Comparison of ENCODE assay signal across 11 cellular contexts in genomic region chr10:86410542-86411124, GRCh38. TPM values are rescaled to one million over a fixed set of nuclear protein-coding genes. Genes with fewer than 3 reads are reported as not detected.
DNase-seq lines count a peak whose midpoint lies in the region; ATAC-seq and TF ChIP-seq lines count a peak whose summit lies in the region.
"Had no signal": no experiment of that assay in that cellular context is flagged by ENCODE, and none has a peak within 500 bp of the region (broad histone marks: within the 10 kb centered on the region; RNA-seq: fewer than 3 reads in every experiment).

No MANE protein-coding gene starts in this region.

- intact Hi-C loops in left ventricle myocardium inferior (cut with micrococcal nuclease): no loop called here
- intact Hi-C loops in vagina (cut with DNase I): no loop called here

- DNase-seq in left ventricle myocardium inferior: no peak
- DNase-seq in right atrium auricular region (ENCODE audit: low spot score): no peak
- peak; percentile 64 for DNase-seq in adipocyte (ENCODE audit: low read depth)
- DNase-seq in kidney epithelial cell (ENCODE audit: low read depth): peak; percentile 56
- DNase-seq in vagina (ENCODE audit: extremely low spot score in 2 of 2): no peak
- DNase-seq in amygdala (lab: John Stamatoyannopoulos, UW): no peak
- DNase-seq in NCI-H1105 (lab: John Stamatoyannopoulos, UW): no peak
- no peak for DNase-seq in stimulated activated naive CD8-positive, alpha-beta T cell treated with anti-CD3 and anti-CD28 coated beads, Interleukin-15, Interleukin-2, amounts not matched to agents 100 U/mL and 50 U/mL, for 24 hours
- DNase-seq: activated CD4-positive, alpha-beta T cell treated with anti-CD3 and anti-CD28 coated beads, Interleukin-2, amount 50 U/mL, for 1 hour; NCI-H510A treated with DMSO at 0.1 percent for 48 hours had no signal

- H3K4me3 ChIP-seq in left ventricle myocardium inferior: no peak overlapping the region
- no peak overlapping the region for H3K4me3 ChIP-seq in right atrium auricular region
- H3K4me3 ChIP-seq in adipocyte (ENCODE audit: low read length): peak overlapping the region; percentile 26
- no peak overlapping the region for H3K4me3 ChIP-seq in kidney epithelial cell (ENCODE audit: low read depth, low read length)
- no peak overlapping the region for H3K4me3 ChIP-seq in vagina
- H3K4me3 ChIP-seq: prostate gland had no signal

- H3K27me3 ChIP-seq in left ventricle myocardium inferior (ENCODE audit: low read depth): peaks cover 2% of the 10 kb centered on the region
- no peaks in the 10 kb centered on the region for H3K27me3 ChIP-seq in right atrium auricular region
- H3K27me3 ChIP-seq in adipocyte (replicated peaks; ENCODE audit: control insufficient read depth, insufficient read depth, low read length): no peaks in the 10 kb centered on the region
- H3K27me3 ChIP-seq in kidney epithelial cell (ENCODE audit: control insufficient read depth, insufficient read depth, low read length): no peaks in the 10 kb centered on the region
- H3K27me3 ChIP-seq in vagina: no peaks in the 10 kb centered on the region

- H3K9ac ChIP-seq in adipocyte (ENCODE audit: low read length): peak overlapping the region; percentile 23

- no peak for TF ChIP-seq CTCF in left ventricle myocardium inferior (IDR thresholded peaks at IDR 0.05; ENCODE audit: borderline replicate concordance)
- no peak for TF ChIP-seq CTCF in right atrium auricular region (IDR thresholded peaks at IDR 0.05)
- no peak for TF ChIP-seq CTCF in kidney epithelial cell (IDR thresholded peaks at IDR 0.05; ENCODE audit: insufficient read depth, low read length, poor library complexity, severe bottlenecking)
- no peak for TF ChIP-seq CTCF in vagina (IDR thresholded peaks at IDR 0.05)

- ATAC-seq in stimulated activated naive CD8-positive, alpha-beta T cell treated with anti-CD3 and anti-CD28 coated beads, Interleukin-15, Interleukin-2, amounts not matched to agents 100 U/mL and 50 U/mL, for 24 hours: no peak

- H3K9me3 ChIP-seq in left ventricle myocardium inferior (replicated peaks) (peaks cover 5% of the 10 kb centered on the region), right atrium auricular region (peaks cover 0 to 3% of the 10 kb centered on the region in 2 donors), adipocyte (ENCODE audit: control insufficient read depth, low read length) (peaks cover 4% of the 10 kb centered on the region), vagina (no peaks in the 10 kb centered on the region)
- H3K9me3 ChIP-seq: prostate gland had no signal

- H3K36me3 ChIP-seq in left ventricle myocardium inferior (no peaks in the 10 kb centered on the region), right atrium auricular region (no peaks in the 10 kb centered on the region), adipocyte (ENCODE audit: control insufficient read depth, insufficient read depth, low read length, severe bottlenecking) (no peaks in the 10 kb centered on the region), kidney epithelial cell (ENCODE audit: control insufficient read depth, insufficient read depth, low read length) (no peaks in the 10 kb centered on the region), vagina (no peaks in the 10 kb centered on the region)
- H3K36me3 ChIP-seq: prostate gland had no signal

- peaks cover 14% of the 10 kb centered on the region for H3K4me1 ChIP-seq in left ventricle myocardium inferior
- peaks cover 0 to 13% of the 10 kb centered on the region in 2 donors for H3K4me1 ChIP-seq in right atrium auricular region
- peaks cover 16% of the 10 kb centered on the region for H3K4me1 ChIP-seq in adipocyte (ENCODE audit: control insufficient read depth, insufficient read depth, low read length)
- H3K4me1 ChIP-seq in vagina: peaks cover 11% of the 10 kb centered on the region
- H3K4me1 ChIP-seq: prostate gland had no signal

- H3K27ac ChIP-seq in left ventricle myocardium inferior (replicated peaks) (peak overlapping the region; percentile 16), right atrium auricular region (no peak overlapping the region), vagina (peak overlapping the region; percentile 11)

- no peak for TF ChIP-seq POLR2A in vagina (IDR thresholded peaks at IDR 0.05)

RNA-seq across cellular contexts. Expression of gene GRID1, which starts 44.0 kb away (rescaled TPM):
- total RNA-seq in left ventricle myocardium inferior (1.6 TPM), right atrium auricular region (under 1 TPM; 0.37 to 0.67 TPM), kidney epithelial cell (0.33 and 2.3 TPM in 2 replicates), vagina (7.1 TPM)

Comparison
In these comparisons a context has a peak if more than half of its experiments do, and no peak if none do; other contexts are left out.
1. H3K27ac ChIP-seq: peak in left ventricle myocardium inferior (single experiment) and vagina (single experiment); none in right atrium auricular region (0 of 2).
2. DNase-seq: peak in adipocyte (single experiment) and kidney epithelial cell (single experiment); none in left ventricle myocardium inferior (single experiment), right atrium auricular region (single experiment), vagina (0 of 2), amygdala (0 of 56), NCI-H1105 (single experiment) and stimulated activated naive CD8-positive, alpha-beta T cell treated with anti-CD3 and anti-CD28 coated beads, Interleukin-15, Interleukin-2, amounts not matched to agents 100 U/mL and 50 U/mL, for 24 hours (single experiment).